22 cellular contexts compared by ENCODE assay signal in the genomic region with DNA sequence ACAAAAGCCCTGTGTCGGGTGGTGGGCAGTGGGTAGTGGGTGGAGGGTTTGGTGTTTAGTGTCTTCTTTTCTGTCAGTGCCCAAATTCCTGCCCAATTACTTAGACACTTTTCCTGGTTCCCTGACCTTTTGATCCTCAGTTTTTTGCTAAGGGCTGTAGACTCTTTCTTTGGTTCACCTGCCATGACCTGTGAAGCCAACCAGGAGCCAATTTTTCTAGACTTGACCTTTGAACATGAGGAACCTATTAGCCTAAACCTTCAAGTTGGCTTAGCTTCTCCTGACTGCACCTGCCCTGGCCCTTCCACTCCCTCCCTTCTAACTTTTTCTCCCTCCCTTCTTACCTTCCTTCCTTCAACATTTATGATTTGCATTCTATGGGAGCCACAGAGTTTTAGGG.
DNase-seq lines count a peak whose midpoint lies in the region; ATAC-seq and FAIRE-seq lines count a peak whose summit lies in the region.
"Had no signal": no experiment of that assay in that cellular context is flagged by ENCODE, and none has a peak within 500 bp of the region (broad histone marks: within the 10 kb centered on the region; RNA-seq: fewer than 3 reads in every experiment).

No MANE protein-coding gene starts in this region.

- no peaks in the 10 kb centered on the region for H3K36me3 ChIP-seq in small intestine (ENCODE audit: control insufficient read depth in 2 of 2, insufficient read depth in 2 of 2, low read length in 2 of 2)
- H3K36me3 ChIP-seq: BLaER1 treated with 17β-estradiol and CSF1 and Interleukin-3, amounts not matched to agents 10 nM and 100 nM had no signal

- no peak overlapping the region for H3K27ac ChIP-seq in small intestine (ENCODE audit: low read depth in 1 of 2, low read length in 1 of 2)
- H3K27ac ChIP-seq: 22Rv1; A549; BLaER1 treated with 17β-estradiol and CSF1 and Interleukin-3, amounts not matched to agents 10 nM and 100 nM; C4-2B had no signal

- no peaks in the 10 kb centered on the region for H3K36me3 Mint-ChIP-seq in T-helper 1 cell treated with Interleukin-12 subunit alpha and Interleukin-12 subunit beta and Interleukin-4 antibody, amounts not matched to agents 30 μg/mL and 1 μg/mL, for 36 hours (ENCODE audit: low read depth)
- H3K36me3 Mint-ChIP-seq: CD8-positive, alpha-beta T cell had no signal

- FAIRE-seq in GM18507 (lab: Jason Lieb, UNC) (peak; percentile 70), small intestine (lab: Jason Lieb, UNC) (no peak)
- FAIRE-seq: D721Med, G401.6, GM12891 had no signal

- no peaks in the 10 kb centered on the region for H3K4me1 ChIP-seq in small intestine (ENCODE audit: control insufficient read depth in 2 of 2, insufficient read depth in 1 of 2, low read depth in 1 of 2, low read length in 1 of 2)
- H3K4me1 ChIP-seq: A549, Caco-2 had no signal

- no peak overlapping the region for H3K4me3 Mint-ChIP-seq in T-helper 1 cell treated with Interleukin-12 subunit alpha and Interleukin-12 subunit beta and Interleukin-4 antibody, amounts not matched to agents 30 μg/mL and 1 μg/mL, for 36 hours
- H3K4me3 Mint-ChIP-seq: B cell; CD4-positive, alpha-beta T cell; CD8-positive, alpha-beta T cell had no signal

- no peaks in the 10 kb centered on the region for H3K9me3 ChIP-seq in small intestine (ENCODE audit: control insufficient read depth, low read depth)
- H3K9me3 ChIP-seq: A549, Caco-2 had no signal

- DNase-seq in T-helper 1 cell: no peak
- no peak for DNase-seq in GM18507 (ENCODE audit: extremely low spot score, insufficient read length, low read depth)
- no peak for DNase-seq in left lobe of liver (ENCODE audit: low spot score)
- DNase-seq in small intestine: peak; percentile 51
- DNase-seq: AML-193; Caco-2; Calu3; CD4-positive, alpha-beta T cell; CD8-positive, alpha-beta T cell; DMS79 treated with DMSO at 0.1 percent for 48 hours; GF-D8 had no signal

- no peaks in the 10 kb centered on the region for H3K9me3 Mint-ChIP-seq in T-helper 1 cell treated with Interleukin-12 subunit alpha and Interleukin-12 subunit beta and Interleukin-4 antibody, amounts not matched to agents 30 μg/mL and 1 μg/mL, for 36 hours
- H3K9me3 Mint-ChIP-seq: CD4-positive, alpha-beta T cell; CD8-positive, alpha-beta T cell had no signal

- H3K4me1 Mint-ChIP-seq in T-helper 1 cell treated with Interleukin-12 subunit alpha and Interleukin-12 subunit beta and Interleukin-4 antibody, amounts not matched to agents 30 μg/mL and 1 μg/mL, for 36 hours (ENCODE audit: low read depth): peaks cover 10% of the 10 kb centered on the region

- H3K4me3 ChIP-seq in small intestine (ENCODE audit: low read depth in 1 of 2, low read length in 2 of 2): no peak overlapping the region
- H3K4me3 ChIP-seq: A549; BLaER1 treated with 17β-estradiol and CSF1 and Interleukin-3, amounts not matched to agents 10 nM and 100 nM had no signal

- ATAC-seq in left lobe of liver (peak; percentile 73), GM21515 (IDR thresholded peaks at IDR 0.05; ENCODE audit: unreplicated experiment) (no peak), GM19467 (IDR thresholded peaks at IDR 0.05; ENCODE audit: unreplicated experiment) (no peak)
- ATAC-seq: A549; CD8-positive, alpha-beta T cell had no signal

- H3K27me3 Mint-ChIP-seq in T-helper 1 cell treated with Interleukin-12 subunit alpha and Interleukin-12 subunit beta and Interleukin-4 antibody, amounts not matched to agents 30 μg/mL and 1 μg/mL, for 36 hours (ENCODE audit: low read depth): no peaks in the 10 kb centered on the region
- H3K27me3 Mint-ChIP-seq: B cell; CD4-positive, alpha-beta T cell had no signal

- peak overlapping the region; percentile 38 for H3K27ac Mint-ChIP-seq in T-helper 1 cell treated with Interleukin-12 subunit alpha and Interleukin-12 subunit beta and Interleukin-4 antibody, amounts not matched to agents 30 μg/mL and 1 μg/mL, for 36 hours
- H3K27ac Mint-ChIP-seq: B cell; CD4-positive, alpha-beta T cell; CD8-positive, alpha-beta T cell had no signal

- 42 to 80% (median 76%) methylated on average over 1 of the region's 1 CpG for WGBS in small intestine, 3 donors

- H3K27me3 ChIP-seq in small intestine (ENCODE audit: control insufficient read depth in 2 of 2, insufficient read depth in 2 of 2, low read length in 2 of 2): no peaks in the 10 kb centered on the region
- H3K27me3 ChIP-seq: BLaER1 treated with 17β-estradiol and CSF1 and Interleukin-3, amounts not matched to agents 10 nM and 100 nM had no signal
